Comparison of ENCODE assay signal across 8 cellular contexts in the genomic region with DNA sequence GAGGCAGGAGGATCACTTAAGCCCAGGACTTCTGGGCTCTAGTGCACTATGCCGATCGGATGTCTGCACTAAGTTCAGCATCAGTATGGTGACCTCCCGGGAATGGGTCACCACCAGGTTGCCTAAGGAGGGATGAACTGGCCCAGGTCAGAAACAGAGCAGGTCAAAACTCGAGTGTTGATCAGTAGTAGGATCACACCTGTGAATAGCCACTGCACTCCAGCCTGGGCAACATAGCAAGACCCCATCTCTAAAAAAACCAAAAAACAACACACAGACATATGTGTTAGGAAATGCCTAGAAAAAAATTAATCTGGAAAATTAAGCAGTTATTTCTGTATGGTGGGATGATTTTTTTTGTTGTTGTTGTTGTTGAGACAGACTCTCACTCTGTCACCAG.
"Had no signal": no experiment of that assay in that cellular context is flagged by ENCODE, and none has a peak within 500 bp of the region (broad histone marks: within the 10 kb centered on the region; RNA-seq: fewer than 3 reads in every experiment).

No MANE protein-coding gene starts in this region.

- H3K4me1 ChIP-seq: HAP-1 had no signal

- H2AFZ ChIP-seq: GM23248 had no signal

- H3K9me3 Mint-ChIP-seq: IgD-negative memory B cell had no signal

- FAIRE-seq: HTR-8/SVneo had no signal

- DNase-seq: GM23248, GOT3, H7, KG1 had no signal

- ATAC-seq: HCT116 had no signal

- H3K4me3 ChIP-seq: GM23248, HAP-1 had no signal

- H3K27ac ChIP-seq: GM23248 had no signal

- H3K9me3 ChIP-seq: HAP-1 had no signal

- H3K9ac ChIP-seq: GM23248 had no signal

- H3K27ac Mint-ChIP-seq: IgD-negative memory B cell had no signal
